In genomic region chr18:10230072-10230471, GRCh38 we compare ENCODE assay signal across 11 cellular contexts.
DNase-seq lines count a peak whose midpoint lies in the region; ATAC-seq and TF ChIP-seq lines count a peak whose summit lies in the region.
"Had no signal": no experiment of that assay in that cellular context is flagged by ENCODE, and none has a peak within 500 bp of the region (broad histone marks: within the 10 kb centered on the region; RNA-seq: fewer than 3 reads in every experiment).

No MANE protein-coding gene starts in this region.

- H3K27me3 ChIP-seq in trophoblast cell (ENCODE audit: insufficient read depth, low read length) (no peaks in the 10 kb centered on the region), tibial nerve (no peaks in the 10 kb centered on the region)

- H4K8ac ChIP-seq in trophoblast cell (ENCODE audit: low read depth, low read length), result no peak overlapping the region

- H3K4me1 Mint-ChIP-seq in activated CD8-positive, alpha-beta T cell treated with anti-CD3 and anti-CD28 coated beads for 36 hours (ENCODE audit: low read depth), result no peaks in the 10 kb centered on the region
- no peaks in the 10 kb centered on the region for H3K4me1 Mint-ChIP-seq in activated CD8-positive, alpha-beta T cell treated with anti-CD3 and anti-CD28 coated beads, Interleukin-2, amount 10 ng/mL, durations not matched to agents 7 days and 5 days (ENCODE audit: low read depth)
- H3K4me1 Mint-ChIP-seq: CD4-positive, CD25-positive, alpha-beta regulatory T cell had no signal

- no peak overlapping the region for H2AFZ ChIP-seq in trophoblast cell (ENCODE audit: insufficient read depth, low read length, poor library complexity)

- no peak for TF ChIP-seq EP300 in tibial nerve (IDR thresholded peaks at IDR 0.05)

- no peak overlapping the region for H3K18ac ChIP-seq in trophoblast cell (ENCODE audit: low read length)

- H3K4me1 ChIP-seq in trophoblast cell (ENCODE audit: control insufficient read depth in 1 of 2, insufficient read depth in 2 of 2, low read length in 2 of 2), result no peaks in the 10 kb centered on the region
- H3K4me1 ChIP-seq in tibial nerve, result peaks cover 0 to 9% (median 3%) of the 10 kb centered on the region in 4 donors

- TF ChIP-seq POLR2A in tibial nerve (IDR thresholded peaks at IDR 0.05), result no peak

- ATAC-seq in activated CD8-positive, alpha-beta T cell treated with anti-CD3 and anti-CD28 coated beads for 36 hours, result peak; percentile 45
- ATAC-seq in activated CD8-positive, alpha-beta T cell treated with anti-CD3 and anti-CD28 coated beads, Interleukin-2, amount 10 ng/mL, durations not matched to agents 7 days and 5 days, result no peak
- ATAC-seq in GM18907 (IDR thresholded peaks at IDR 0.05; ENCODE audit: unreplicated experiment) (no peak), GM19455 (IDR thresholded peaks at IDR 0.05; ENCODE audit: unreplicated experiment) (no peak)

- no peaks in the 10 kb centered on the region for H3K79me1 ChIP-seq in trophoblast cell (ENCODE audit: low read length)

- WGBS in trophoblast cell (ENCODE audit: extremely low coverage, insufficient coverage, insufficient read length), result no CpG with 5 or more reads among the region's 3 CpGs
- WGBS in tibial nerve, 2 donors, result 92 to 100% methylated on average over 3 of the region's 3 CpGs

- H3K23ac ChIP-seq in trophoblast cell (ENCODE audit: low read length), result no peak overlapping the region

- H3K9me3 Mint-ChIP-seq in activated CD8-positive, alpha-beta T cell treated with anti-CD3 and anti-CD28 coated beads for 36 hours, result peaks cover 9% of the 10 kb centered on the region
- H3K9me3 Mint-ChIP-seq in activated CD8-positive, alpha-beta T cell treated with anti-CD3 and anti-CD28 coated beads, Interleukin-2, amount 10 ng/mL, durations not matched to agents 7 days and 5 days (ENCODE audit: insufficient read depth), result no peaks in the 10 kb centered on the region

- H3K4ac ChIP-seq in trophoblast cell (ENCODE audit: low read depth, low read length), result no peak overlapping the region

- H2BK12ac ChIP-seq in trophoblast cell (ENCODE audit: low read length), result no peak overlapping the region

- no peaks in the 10 kb centered on the region for H3K79me2 ChIP-seq in trophoblast cell (ENCODE audit: control insufficient read depth, insufficient read depth, low read length, poor library complexity)

- H3K9ac ChIP-seq in trophoblast cell (ENCODE audit: low read length), result no peak overlapping the region

- H2BK5ac ChIP-seq in trophoblast cell (ENCODE audit: low read depth, low read length, poor library complexity), result no peak overlapping the region

- H2BK120ac ChIP-seq in trophoblast cell (ENCODE audit: insufficient read depth, low read length, poor library complexity), result no peak overlapping the region

- H3K36me3 Mint-ChIP-seq in activated CD8-positive, alpha-beta T cell treated with anti-CD3 and anti-CD28 coated beads for 36 hours (ENCODE audit: low read depth), result no peaks in the 10 kb centered on the region
- no peaks in the 10 kb centered on the region for H3K36me3 Mint-ChIP-seq in activated CD8-positive, alpha-beta T cell treated with anti-CD3 and anti-CD28 coated beads, Interleukin-2, amount 10 ng/mL, durations not matched to agents 7 days and 5 days (ENCODE audit: low read depth)
- H3K36me3 Mint-ChIP-seq: CD4-positive, CD25-positive, alpha-beta regulatory T cell had no signal

- H3K4me3 ChIP-seq in trophoblast cell (ENCODE audit: low read depth, low read length) (no peak overlapping the region), tibial nerve (no peak overlapping the region)

- H2AK5ac ChIP-seq in trophoblast cell (ENCODE audit: low read length), result no peak overlapping the region

- no peaks in the 10 kb centered on the region for H3K27me3 Mint-ChIP-seq in activated CD8-positive, alpha-beta T cell treated with anti-CD3 and anti-CD28 coated beads for 36 hours
- H3K27me3 Mint-ChIP-seq in activated CD8-positive, alpha-beta T cell treated with anti-CD3 and anti-CD28 coated beads, Interleukin-2, amount 10 ng/mL, durations not matched to agents 7 days and 5 days (ENCODE audit: low read depth), result no peaks in the 10 kb centered on the region
- H3K27me3 Mint-ChIP-seq: CD4-positive, CD25-positive, alpha-beta regulatory T cell had no signal

- H4K91ac ChIP-seq in trophoblast cell (ENCODE audit: low read depth, low read length), result no peak overlapping the region

- H3K27ac ChIP-seq in trophoblast cell (ENCODE audit: low read depth, low read length), result no peak overlapping the region
- no peak overlapping the region for H3K27ac ChIP-seq in tibial nerve

- intact Hi-C loops in activated CD8-positive, alpha-beta T cell treated with anti-CD3 and anti-CD28 coated beads for 36 hours (cut with micrococcal nuclease), result no loop called here

- H3K9me3 ChIP-seq in trophoblast cell (ENCODE audit: insufficient read depth, low read depth, low read length) (peaks cover 11% of the 10 kb centered on the region), tibial nerve (peaks cover 0 to 14% (median 0%) of the 10 kb centered on the region in 4 donors)

- no peak overlapping the region for H3K4me3 Mint-ChIP-seq in activated CD8-positive, alpha-beta T cell treated with anti-CD3 and anti-CD28 coated beads for 36 hours
- no peak overlapping the region for H3K4me3 Mint-ChIP-seq in activated CD8-positive, alpha-beta T cell treated with anti-CD3 and anti-CD28 coated beads, Interleukin-2, amount 10 ng/mL, durations not matched to agents 7 days and 5 days
- H3K4me3 Mint-ChIP-seq: CD4-positive, CD25-positive, alpha-beta regulatory T cell had no signal

- H3K4me2 ChIP-seq in trophoblast cell (ENCODE audit: low read length), result no peak overlapping the region

- POLR2A ChIA-PET in activated CD8-positive, alpha-beta T cell treated with anti-CD3 and anti-CD28 coated beads for 36 hours (lab: Charles Lee), result no interaction called here
- POLR2A ChIA-PET in activated CD8-positive, alpha-beta T cell treated with anti-CD3 and anti-CD28 coated beads, Interleukin-2, amount 10 ng/mL, durations not matched to agents 7 days and 5 days (lab: Charles Lee), result no interaction called here

- H4K12ac ChIP-seq in trophoblast cell (ENCODE audit: low read depth, low read length), result no peak overlapping the region

- no peak for TF ChIP-seq CTCF in activated CD8-positive, alpha-beta T cell treated with anti-CD3 and anti-CD28 coated beads for 36 hours (IDR thresholded peaks at IDR 0.05)
- TF ChIP-seq CTCF in tibial nerve (IDR thresholded peaks at IDR 0.05), result no peak

- peak; percentile 27 for DNase-seq in activated CD8-positive, alpha-beta T cell treated with anti-CD3 and anti-CD28 coated beads for 36 hours
- no peak for DNase-seq in activated CD8-positive, alpha-beta T cell treated with anti-CD3 and anti-CD28 coated beads, Interleukin-2, amount 10 ng/mL, durations not matched to agents 7 days and 5 days
- DNase-seq in NCI-H460 (ENCODE audit: extremely low read depth, low read depth), result peak; percentile 9
- DNase-seq in dedifferentiated amniotic fluid mesenchymal stem cell (ENCODE audit: extremely low spot score), result peak; percentile 28
- peak; percentile 49 to 57 for DNase-seq in trophoblast cell
- DNase-seq in tibial nerve (ENCODE audit: low spot score in 2 of 2), result no peak
- DNase-seq: activated CD4-positive, alpha-beta T cell treated with anti-CD3 and anti-CD28 coated beads, Interleukin-2, amount 50 U/mL, for 1 hour; CD4-positive, CD25-positive, alpha-beta regulatory T cell; cortex of kidney had no signal

- H3K14ac ChIP-seq in trophoblast cell (ENCODE audit: low read length), result no peak overlapping the region

- no peak overlapping the region for H3K27ac Mint-ChIP-seq in activated CD8-positive, alpha-beta T cell treated with anti-CD3 and anti-CD28 coated beads for 36 hours
- H3K27ac Mint-ChIP-seq in activated CD8-positive, alpha-beta T cell treated with anti-CD3 and anti-CD28 coated beads, Interleukin-2, amount 10 ng/mL, durations not matched to agents 7 days and 5 days, result no peak overlapping the region
- H3K27ac Mint-ChIP-seq: CD4-positive, CD25-positive, alpha-beta regulatory T cell had no signal

- CTCF ChIA-PET in activated CD8-positive, alpha-beta T cell treated with anti-CD3 and anti-CD28 coated beads for 36 hours (lab: Charles Lee), result no interaction called here
- CTCF ChIA-PET in activated CD8-positive, alpha-beta T cell treated with anti-CD3 and anti-CD28 coated beads, Interleukin-2, amount 10 ng/mL, durations not matched to agents 7 days and 5 days (lab: Charles Lee), result no interaction called here

- H3K36me3 ChIP-seq in trophoblast cell (ENCODE audit: control insufficient read depth in 1 of 2, insufficient read depth in 2 of 2, low read length in 2 of 2), result no peaks in the 10 kb centered on the region
- no peaks in the 10 kb centered on the region for H3K36me3 ChIP-seq in tibial nerve

Comparison
In these comparisons a context has a peak if more than half of its experiments do, and no peak if none do; other contexts are left out.
1. DNase-seq: peak in activated CD8-positive, alpha-beta T cell treated with anti-CD3 and anti-CD28 coated beads for 36 hours (single experiment), NCI-H460 (single experiment), dedifferentiated amniotic fluid mesenchymal stem cell (single experiment) and trophoblast cell (2 of 2); none in activated CD8-positive, alpha-beta T cell treated with anti-CD3 and anti-CD28 coated beads, Interleukin-2, amount 10 ng/mL, durations not matched to agents 7 days and 5 days (single experiment) and tibial nerve (0 of 2).